In the genomic region with DNA sequence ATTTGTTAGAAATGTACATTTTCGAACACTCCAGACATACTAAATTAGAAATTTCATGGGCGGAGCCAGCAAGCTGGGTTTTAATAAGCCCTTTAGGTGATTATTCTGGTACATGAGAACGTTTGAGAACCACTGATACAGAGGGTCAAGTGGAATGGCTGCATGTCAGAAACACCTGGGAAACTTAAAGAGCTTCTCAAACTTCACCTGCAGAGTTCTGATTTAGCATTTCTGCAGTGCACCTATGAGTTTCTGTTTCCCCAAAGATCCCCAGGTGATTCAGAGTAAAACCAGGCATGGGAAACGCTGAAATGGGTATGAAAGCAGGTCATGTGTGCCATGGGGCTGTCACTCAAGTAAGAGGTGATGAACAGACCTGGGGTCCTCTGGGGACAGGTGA, we compare ENCODE assay signal across 22 cellular contexts.
"Had no signal": no experiment of that assay in that cellular context is flagged by ENCODE, and none has a peak within 500 bp of the region (broad histone marks: within the 10 kb centered on the region; RNA-seq: fewer than 3 reads in every experiment).

No MANE protein-coding gene starts in this region.

- H3K4me3 ChIP-seq: MG63 had no signal

- H3K4me2 ChIP-seq: SK-N-SH had no signal

- H3K27ac ChIP-seq: HL-60, RWPE1 had no signal

- H3K9me3 ChIP-seq: SK-N-SH had no signal

- DNase-seq: KBM-7, MG63, NCI-H1092 treated with DMSO at 0.1 percent for 48 hours, NCI-H1436, NCI-H187, NCI-H2029, NCI-H2081 treated with DMSO at 0.1 percent for 48 hours, NCI-H2171, NCI-H226, NCI-H446, NCI-H510A, NCI-H524 treated with DMSO at 0.1 percent for 48 hours, NCI-H69, NCI-H774, PC-3, SHP77, SK-N-SH, SW 1271 had no signal

- FAIRE-seq: HTR-8/SVneo had no signal

- H3K9ac ChIP-seq: SK-N-SH had no signal

- H3K36me3 ChIP-seq: MG63 had no signal

- ATAC-seq: Panc1, PC-3 had no signal
